In genomic region chr19:14554382-14554812, GRCh38 we compare ENCODE assay signal across 12 cellular contexts. TPM values are rescaled to one million over a fixed set of nuclear protein-coding genes. Genes with fewer than 3 reads are reported as not detected.
A peak's percentile ranks its signal among the peaks of the same experiment; 100 is the strongest.
DNase-seq lines count a peak whose midpoint lies in the region; ATAC-seq and TF ChIP-seq lines count a peak whose summit lies in the region.
"Had no signal": no experiment of that assay in that cellular context is flagged by ENCODE, and none has a peak within 500 bp of the region (broad histone marks: within the 10 kb centered on the region; RNA-seq: fewer than 3 reads in every experiment).

No MANE protein-coding gene starts in this region.

- ATAC-seq in body of pancreas, result no peak
- ATAC-seq in GM19467 (IDR thresholded peaks at IDR 0.05; ENCODE audit: unreplicated experiment), result no peak
- no peak for ATAC-seq in HG03469 (IDR thresholded peaks at IDR 0.05; ENCODE audit: unreplicated experiment)

- H3K36me3 ChIP-seq in CD8-positive, alpha-beta memory T cell (ENCODE audit: insufficient read depth, low read length), result no peaks in the 10 kb centered on the region
- H3K36me3 ChIP-seq in body of pancreas (replicated peaks in 1 of 2; ENCODE audit: insufficient read depth in 1 of 2, low read depth in 2 of 2), result no peaks in the 10 kb centered on the region

- TF ChIP-seq CTCF in body of pancreas (IDR thresholded peaks at IDR 0.05), result no peak

- POLR2A ChIA-PET in CD8-positive, alpha-beta memory T cell (lab: Charles Lee), result interaction anchor here (0.5 kb wide), 1 partner anchor 31 kb away, joined by 10 read pairs; no protein-coding TSS in a partner anchor

- H3K4me1 Mint-ChIP-seq in CD8-positive, alpha-beta memory T cell, result peaks cover 38 to 75% (median 51%) of the 10 kb centered on the region in 3 donors

- H3K4me3 ChIP-seq in CD8-positive, alpha-beta memory T cell (ENCODE audit: low read length), result no peak overlapping the region
- no peak overlapping the region for H3K4me3 ChIP-seq in body of pancreas
- H3K4me3 ChIP-seq: PC-9, smooth muscle cell had no signal

- no peak overlapping the region for H3K27ac ChIP-seq in CD8-positive, alpha-beta memory T cell (ENCODE audit: low read depth, low read length)
- H3K27ac ChIP-seq in body of pancreas, result peak overlapping the region in 1 of 4 donors; percentile 12
- H3K27ac ChIP-seq: PC-9 had no signal

- CTCF ChIA-PET in CD8-positive, alpha-beta memory T cell (lab: Charles Lee), result interaction anchor here (1.0 to 1.6 kb wide), 4 partner anchors 14 to 74 kb away, joined by 4 to 7 read pairs (median 4); no protein-coding TSS in a partner anchor

- WGBS in body of pancreas, 2 donors, result 60 to 73% methylated on average over 4 to 6 of the region's 6 CpGs

- DNase-seq in CD8-positive, alpha-beta memory T cell, result no peak
- DNase-seq in NCI-H128 (lab: John Stamatoyannopoulos, UW; ENCODE audit: unreplicated experiment), result peak; percentile 31
- peak in 3 of 4 donors; percentile 20 to 35 (median 30) for DNase-seq in body of pancreas
- DNase-seq in midbrain (lab: John Stamatoyannopoulos, UW), result peak; percentile 53
- no peak for DNase-seq in SHP77 treated with DMSO at 0.1 percent for 48 hours (lab: John Stamatoyannopoulos, UW)
- no peak for DNase-seq in NOMO-1 treated with DMSO at 0.1 percent for 48 hours (lab: John Stamatoyannopoulos, UW; ENCODE audit: unreplicated experiment)
- DNase-seq: activated CD4-positive, alpha-beta T cell treated with anti-CD3 and anti-CD28 coated beads, Interleukin-2, amount 50 U/mL, for 4 hours had no signal

- H3K27me3 ChIP-seq in CD8-positive, alpha-beta memory T cell (ENCODE audit: insufficient read depth, low read length, poor library complexity, severe bottlenecking), result no peaks in the 10 kb centered on the region
- no peaks in the 10 kb centered on the region for H3K27me3 ChIP-seq in body of pancreas

- H3K9me3 ChIP-seq in CD8-positive, alpha-beta memory T cell (ENCODE audit: low read length), result no peaks in the 10 kb centered on the region
- H3K9me3 ChIP-seq in body of pancreas, result no peaks in the 10 kb centered on the region

- peaks cover 49% of the 10 kb centered on the region for H3K4me1 ChIP-seq in CD8-positive, alpha-beta memory T cell (ENCODE audit: insufficient read depth, low read length)
- H3K4me1 ChIP-seq in body of pancreas, result peaks cover 10% of the 10 kb centered on the region

- no peaks in the 10 kb centered on the region for H3K9me3 Mint-ChIP-seq in CD8-positive, alpha-beta memory T cell
- H3K9me3 Mint-ChIP-seq: dendritic cell treated with granulocyte-macrophage colony-stimulating factor and Interleukin-4, amounts not matched to agents 40 ng/mL and 50 ng/mL, for 4 days had no signal

- H3K27ac Mint-ChIP-seq in CD8-positive, alpha-beta memory T cell, result peak overlapping the region in 6 of 8 donors; percentile 66 to 93 (median 78)
- H3K27ac Mint-ChIP-seq: dendritic cell treated with granulocyte-macrophage colony-stimulating factor and Interleukin-4, amounts not matched to agents 40 ng/mL and 50 ng/mL, for 4 days had no signal

- TF ChIP-seq POLR2A in body of pancreas (IDR thresholded peaks at IDR 0.05), result no peak

- intact Hi-C loops in body of pancreas (cut with DNase I), result no loop called here

- no peaks in the 10 kb centered on the region for H3K27me3 Mint-ChIP-seq in CD8-positive, alpha-beta memory T cell
- H3K27me3 Mint-ChIP-seq: dendritic cell treated with granulocyte-macrophage colony-stimulating factor and Interleukin-4, amounts not matched to agents 40 ng/mL and 50 ng/mL, for 4 days had no signal

- H3K4me3 Mint-ChIP-seq in CD8-positive, alpha-beta memory T cell, result peak overlapping the region in 2 of 7 donors; percentile 15 to 37
- H3K4me3 Mint-ChIP-seq: dendritic cell treated with granulocyte-macrophage colony-stimulating factor and Interleukin-4, amounts not matched to agents 40 ng/mL and 50 ng/mL, for 4 days had no signal

- H3K36me3 Mint-ChIP-seq in CD8-positive, alpha-beta memory T cell, result peaks cover 0 to 27% (median 2%) of the 10 kb centered on the region in 3 donors

RNA-seq across cellular contexts. Expression of gene NDUFB7, which starts 17.5 kb away (rescaled TPM):
- total RNA-seq in CD8-positive, alpha-beta memory T cell, result 100 to 1,000 TPM; 123 to 126 TPM
- polyA plus RNA-seq in CD8-positive, alpha-beta memory T cell, result 235 TPM
- 100 to 1,000 TPM; 121 to 206 TPM for total RNA-seq in body of pancreas

RNA-seq across cellular contexts. Expression of gene TECR, which starts 25.0 kb away (rescaled TPM):
- 100 to 1,000 TPM; 114 to 123 TPM for total RNA-seq in CD8-positive, alpha-beta memory T cell
- polyA plus RNA-seq in CD8-positive, alpha-beta memory T cell, result 268 TPM
- total RNA-seq in body of pancreas, result 10 to 100 TPM; 26.2 to 28.7 TPM

RNA-seq across cellular contexts. Expression of gene CLEC17A, which starts 28.5 kb away (rescaled TPM):
- 1 to 10 TPM in 1 of 2 experiments, under 1 TPM in 1; 0.72 to 1.5 TPM for total RNA-seq in CD8-positive, alpha-beta memory T cell
- polyA plus RNA-seq in CD8-positive, alpha-beta memory T cell, result not detected
- total RNA-seq in body of pancreas, result not detected
- total RNA-seq: PC-9, smooth muscle cell had no signal
- polyA plus RNA-seq: smooth muscle cell had no signal

RNA-seq across cellular contexts. Expression of gene DNAJB1, which starts 36.2 kb away (rescaled TPM):
- total RNA-seq in CD8-positive, alpha-beta memory T cell, result 100 to 1,000 TPM in 1 of 2 experiments, 10 to 100 TPM in 1; 98.6 to 103 TPM
- 385 TPM for polyA plus RNA-seq in CD8-positive, alpha-beta memory T cell
- total RNA-seq in body of pancreas, result 10 to 100 TPM; 24.4 to 33.2 TPM

RNA-seq across cellular contexts. Expression of gene GIPC1, which starts 58.5 kb away (rescaled TPM):
- 10 to 100 TPM; 32.7 to 36.7 TPM for total RNA-seq in CD8-positive, alpha-beta memory T cell
- polyA plus RNA-seq in CD8-positive, alpha-beta memory T cell, result 43.4 TPM
- total RNA-seq in body of pancreas, result 100 to 1,000 TPM in 1 of 2 donors, 10 to 100 TPM in 1; 34.5 to 120 TPM

Comparison
In these comparisons a context has a peak if more than half of its experiments do, and no peak if none do; other contexts are left out.
1. DNase-seq: peak in NCI-H128 (single experiment), body of pancreas (3 of 4) and midbrain (single experiment); none in CD8-positive, alpha-beta memory T cell (0 of 5), SHP77 treated with DMSO at 0.1 percent for 48 hours (single experiment) and NOMO-1 treated with DMSO at 0.1 percent for 48 hours (single experiment).